21 cellular contexts compared by ENCODE assay signal in the genomic region with DNA sequence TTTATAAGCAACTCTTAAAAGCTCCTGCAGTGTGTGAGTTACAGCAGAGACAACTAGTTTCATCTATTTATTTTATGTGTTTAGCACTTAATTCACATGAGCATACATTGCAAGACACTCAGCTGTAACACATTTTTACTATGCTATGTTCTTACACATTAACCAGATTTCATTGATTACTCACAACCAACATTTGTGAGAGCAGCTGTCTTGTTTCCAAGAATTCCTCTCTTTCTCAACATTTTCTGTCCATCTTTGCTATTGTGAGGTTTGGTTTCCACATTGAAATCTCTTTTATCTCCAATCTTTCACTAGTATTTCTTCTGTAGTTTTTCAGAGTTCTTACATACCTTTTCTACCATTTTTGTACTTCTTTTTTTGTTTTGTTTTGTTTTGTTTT.
"Had no signal": no experiment of that assay in that cellular context is flagged by ENCODE, and none has a peak within 500 bp of the region (broad histone marks: within the 10 kb centered on the region; RNA-seq: fewer than 3 reads in every experiment).

No MANE protein-coding gene starts in this region.

- H3K27ac ChIP-seq: body of pancreas, gastrocnemius medialis, heart left ventricle, psoas muscle, spleen, suprapubic skin, vagina had no signal

- ATAC-seq: body of pancreas; gastrocnemius medialis; heart left ventricle; naive thymus-derived CD8-positive, alpha-beta T cell; psoas muscle; sciatic nerve had no signal

- H3K27me3 ChIP-seq: body of pancreas, gastrocnemius medialis, heart left ventricle, spleen, suprapubic skin, vagina had no signal

- H3K4me3 ChIP-seq: body of pancreas, gastrocnemius medialis, heart left ventricle, psoas muscle, spleen, suprapubic skin, vagina had no signal

- H3K9me3 ChIP-seq: body of pancreas, gastrocnemius medialis, heart left ventricle, psoas muscle, spleen, suprapubic skin, vagina had no signal

- H3K4me1 ChIP-seq: gastrocnemius medialis, psoas muscle, spleen, vagina had no signal

- H3K36me3 ChIP-seq: gastrocnemius medialis, heart left ventricle, spleen, suprapubic skin, vagina had no signal

- DNase-seq: activated B cell treated with CpG ODN at 0.5 μM for 24 hours; activated CD4-positive, alpha-beta memory T cell treated with anti-CD3 and anti-CD28 coated beads for 36 hours; activated CD4-positive, alpha-beta T cell treated with anti-CD3 and anti-CD28 coated beads for 4 hours; activated gamma-delta T cell treated with Interleukin-2 at 50 U/mL for 16 hours; activated T-cell treated with anti-CD3 and anti-CD28 coated beads for 4 hours; body of pancreas; dermis blood vessel endothelial cell; effector memory CD4-positive, alpha-beta T cell; gastrocnemius medialis; heart left ventricle; mesendoderm; naive thymus-derived CD8-positive, alpha-beta T cell; psoas muscle; spleen; stimulated activated CD8-positive, alpha-beta memory T cell treated with anti-CD3 and anti-CD28 coated beads, Interleukin-4, amount 100 ng/mL, for 48 hours; stimulated activated naive CD4-positive, alpha-beta T cell treated with Interleukin-2 at 50 U/mL for 16 hours; SW 1271; T-helper 2 cell had no signal
